15 cellular contexts compared by ENCODE assay signal in genomic region chr9:93580654-93581380, GRCh38. TPM values are rescaled to one million over a fixed set of nuclear protein-coding genes. Genes with fewer than 3 reads are reported as not detected.
DNase-seq lines count a peak whose midpoint lies in the region; ATAC-seq and TF ChIP-seq lines count a peak whose summit lies in the region.
"Had no signal": no experiment of that assay in that cellular context is flagged by ENCODE, and none has a peak within 500 bp of the region (broad histone marks: within the 10 kb centered on the region; RNA-seq: fewer than 3 reads in every experiment).

No MANE protein-coding gene starts in this region.

- H3K23ac ChIP-seq in H9 (ENCODE audit: insufficient read length, low read depth, low read length): no peak overlapping the region

- H3K4me2 ChIP-seq in H9 (ENCODE audit: insufficient read depth, insufficient read length, low read length): no peak overlapping the region
- H3K4me2 ChIP-seq: GM23338 had no signal

- H3K79me1 ChIP-seq in H9 (ENCODE audit: insufficient read depth, low read depth, low read length, poor library complexity, severe bottlenecking): no peaks in the 10 kb centered on the region

- no peak overlapping the region for H2BK5ac ChIP-seq in H9 (ENCODE audit: insufficient read length, low read length)

- H4K91ac ChIP-seq in H9 (ENCODE audit: insufficient read length, low read depth, low read length): no peak overlapping the region

- no peak overlapping the region for H3K4me3 Mint-ChIP-seq in central memory CD8-positive, alpha-beta T cell
- no peak overlapping the region for H3K4me3 Mint-ChIP-seq in stimulated activated effector memory CD8-positive, alpha-beta T cell treated with anti-CD3 and anti-CD28 coated beads, Interleukin-12 subunit alpha, Interleukin-12 subunit beta, amount 100 ng/mL, for 72 hours
- no peak overlapping the region for H3K4me3 Mint-ChIP-seq in H9
- no peak overlapping the region for H3K4me3 Mint-ChIP-seq in activated T-helper 2 cell treated with anti-CD3 and anti-CD28 coated beads, Interferon-gamma antibody, Interleukin-2, Interleukin-4, amounts not matched to agents 10 μg/mL and 5 μg/mL and 100 μg/mL, durations not matched to agents 14 hours and 24 hours and 36 hours (ENCODE audit: low read depth)
- H3K4me3 Mint-ChIP-seq: GM23338 had no signal

- ATAC-seq in central memory CD8-positive, alpha-beta T cell (replicated peaks; ENCODE audit: extremely low read depth, poor library complexity, severe bottlenecking): no peak
- ATAC-seq in right lobe of liver (peak in 1 of 4 donors; percentile 3), HG03039 (IDR thresholded peaks at IDR 0.05; ENCODE audit: unreplicated experiment) (no peak)
- ATAC-seq in stimulated activated effector memory CD8-positive, alpha-beta T cell treated with anti-CD3 and anti-CD28 coated beads, Interleukin-12 subunit alpha, Interleukin-12 subunit beta, amount 100 ng/mL, for 72 hours: no peak
- ATAC-seq: GM23338 had no signal

- H3K4me1 ChIP-seq in right lobe of liver (peaks cover 0 to 36% (median 18%) of the 10 kb centered on the region in 4 donors), H9 (ENCODE audit: insufficient read depth, low read length) (peaks cover 4% of the 10 kb centered on the region; the same call in 1 of the 2 replicates)

- H3K23me2 ChIP-seq in H9 (ENCODE audit: insufficient read length, low read depth, low read length, poor library complexity, severe bottlenecking): peaks cover 7% of the 10 kb centered on the region

- no peak overlapping the region for H3K56ac ChIP-seq in H9 (ENCODE audit: insufficient read length, low read depth, low read length)

- H3K79me2 ChIP-seq in H9 (ENCODE audit: insufficient read depth, low read length): peaks cover 4% of the 10 kb centered on the region; the same call in 1 of the 2 replicates

- H4K8ac ChIP-seq in H9 (replicated peaks; ENCODE audit: insufficient read length, low read depth, low read length): no peak overlapping the region

- H3T11ph ChIP-seq in H9 (ENCODE audit: low read length): no peak overlapping the region

- H3K4me3 ChIP-seq in right lobe of liver: no peak overlapping the region
- H3K4me3 ChIP-seq: GM23338 had no signal

- no peak overlapping the region for H4K5ac ChIP-seq in H9 (ENCODE audit: insufficient read length, low read depth, low read length)

- H2BK120ac ChIP-seq in H9 (ENCODE audit: low read depth, low read length, poor library complexity, severe bottlenecking): no peak overlapping the region

- peaks cover 10% of the 10 kb centered on the region for H3K36me3 Mint-ChIP-seq in central memory CD8-positive, alpha-beta T cell (ENCODE audit: insufficient read depth)
- peaks cover 13% of the 10 kb centered on the region for H3K36me3 Mint-ChIP-seq in stimulated activated effector memory CD8-positive, alpha-beta T cell treated with anti-CD3 and anti-CD28 coated beads, Interleukin-12 subunit alpha, Interleukin-12 subunit beta, amount 100 ng/mL, for 72 hours
- H3K36me3 Mint-ChIP-seq in H9 (ENCODE audit: insufficient read depth in 1 of 3, low read depth in 3 of 3): no peaks in the 10 kb centered on the region; a peak in 2 of 7 replicates
- H3K36me3 Mint-ChIP-seq in activated T-helper 2 cell treated with anti-CD3 and anti-CD28 coated beads, Interferon-gamma antibody, Interleukin-2, Interleukin-4, amounts not matched to agents 10 μg/mL and 5 μg/mL and 100 μg/mL, durations not matched to agents 14 hours and 24 hours and 36 hours (ENCODE audit: low read depth): peaks cover 34% of the 10 kb centered on the region

- no peak overlapping the region for H3K9ac ChIP-seq in H9 (ENCODE audit: extremely low read depth, insufficient read length, low read length)

- no peaks in the 10 kb centered on the region for H4K20me1 ChIP-seq in H9 (ENCODE audit: control insufficient read depth, insufficient read depth, insufficient read length)

- peaks cover 57% of the 10 kb centered on the region for H3K4me1 Mint-ChIP-seq in central memory CD8-positive, alpha-beta T cell
- H3K4me1 Mint-ChIP-seq in stimulated activated effector memory CD8-positive, alpha-beta T cell treated with anti-CD3 and anti-CD28 coated beads, Interleukin-12 subunit alpha, Interleukin-12 subunit beta, amount 100 ng/mL, for 72 hours: peaks cover 66% of the 10 kb centered on the region
- peaks cover 29 to 41% of the 10 kb centered on the region in 2 experiments for H3K4me1 Mint-ChIP-seq in H9
- peaks cover 19% of the 10 kb centered on the region for H3K4me1 Mint-ChIP-seq in activated T-helper 2 cell treated with anti-CD3 and anti-CD28 coated beads, Interferon-gamma antibody, Interleukin-2, Interleukin-4, amounts not matched to agents 10 μg/mL and 5 μg/mL and 100 μg/mL, durations not matched to agents 14 hours and 24 hours and 36 hours (ENCODE audit: low read depth)

- peak overlapping the region; percentile 92 for H3K27ac Mint-ChIP-seq in central memory CD8-positive, alpha-beta T cell (ENCODE audit: low read depth)
- peak overlapping the region; percentile 60 for H3K27ac Mint-ChIP-seq in stimulated activated effector memory CD8-positive, alpha-beta T cell treated with anti-CD3 and anti-CD28 coated beads, Interleukin-12 subunit alpha, Interleukin-12 subunit beta, amount 100 ng/mL, for 72 hours
- H3K27ac Mint-ChIP-seq in H9: peak overlapping the region in 1 of 3 experiments; percentile 72; a peak in 2 of 7 replicates
- no peak overlapping the region for H3K27ac Mint-ChIP-seq in activated T-helper 2 cell treated with anti-CD3 and anti-CD28 coated beads, Interferon-gamma antibody, Interleukin-2, Interleukin-4, amounts not matched to agents 10 μg/mL and 5 μg/mL and 100 μg/mL, durations not matched to agents 14 hours and 24 hours and 36 hours
- H3K27ac Mint-ChIP-seq: GM23338 had no signal

- TF ChIP-seq POLR2A in right lobe of liver (IDR thresholded peaks at IDR 0.05): no peak

- no peak overlapping the region for H3K18ac ChIP-seq in H9 (ENCODE audit: insufficient read length, low read depth, low read length)

- H3K14ac ChIP-seq in H9 (ENCODE audit: insufficient read depth, low read length): no peak overlapping the region; the same call in 1 of the 2 replicates

- no peak overlapping the region for H2AK5ac ChIP-seq in H9 (ENCODE audit: insufficient read length, low read length)

- H3K4ac ChIP-seq in H9 (ENCODE audit: low read depth, low read length): no peak overlapping the region

- intact Hi-C loops in right lobe of liver (cut with DNase I): no loop called here
- intact Hi-C loops in activated T-helper 2 cell treated with anti-CD3 and anti-CD28 coated beads, Interferon-gamma antibody, Interleukin-2, Interleukin-4, amounts not matched to agents 10 μg/mL and 5 μg/mL and 100 μg/mL, durations not matched to agents 14 hours and 24 hours and 36 hours (cut with micrococcal nuclease): no loop called here

- no peak overlapping the region for H2BK12ac ChIP-seq in H9 (ENCODE audit: insufficient read length, low read depth, low read length)

- no peaks in the 10 kb centered on the region for H3K27me3 Mint-ChIP-seq in central memory CD8-positive, alpha-beta T cell
- H3K27me3 Mint-ChIP-seq in H9 (ENCODE audit: low read depth): peaks cover 3% of the 10 kb centered on the region
- H3K27me3 Mint-ChIP-seq in activated T-helper 2 cell treated with anti-CD3 and anti-CD28 coated beads, Interferon-gamma antibody, Interleukin-2, Interleukin-4, amounts not matched to agents 10 μg/mL and 5 μg/mL and 100 μg/mL, durations not matched to agents 14 hours and 24 hours and 36 hours (ENCODE audit: low read depth): no peaks in the 10 kb centered on the region

- TF ChIP-seq CTCF in right lobe of liver (IDR thresholded peaks at IDR 0.05): no peak
- no peak for TF ChIP-seq CTCF in H9 (conservative IDR thresholded peaks at IDR 0.05)

- no peaks in the 10 kb centered on the region for H3K9me3 ChIP-seq in right lobe of liver
- no peaks in the 10 kb centered on the region for H3K9me3 ChIP-seq in H9 (ENCODE audit: control insufficient read depth, low read depth, low read length)

- no peak overlapping the region for H2BK20ac ChIP-seq in H9 (ENCODE audit: low read depth, low read length, poor library complexity, severe bottlenecking)

- WGBS in right lobe of liver (ENCODE audit: insufficient coverage, low coverage, low lambda C conversion rate, missing lambda C conversion rate): 48% methylated on average over 3 of the region's 10 CpGs
- WGBS in H9 (ENCODE audit: extremely low coverage, insufficient read length, low lambda C conversion rate): no CpG with 5 or more reads among the region's 10 CpGs

- no peak overlapping the region for H2BK15ac ChIP-seq in H9 (ENCODE audit: low read depth, low read length)

- no peaks in the 10 kb centered on the region for H3K27me3 ChIP-seq in right lobe of liver
- H3K27me3 ChIP-seq in H9 (ENCODE audit: insufficient read depth, low read length): no peaks in the 10 kb centered on the region

- no peak overlapping the region for H2AFZ ChIP-seq in H9 (ENCODE audit: low read length)
- H2AFZ ChIP-seq: GM23338 had no signal

- no peak overlapping the region for H3K27ac ChIP-seq in right lobe of liver
- H3K27ac ChIP-seq in H9 (ENCODE audit: insufficient read length, low read depth, low read length): no peak overlapping the region

- H3K9me3 Mint-ChIP-seq in central memory CD8-positive, alpha-beta T cell: peaks cover 5% of the 10 kb centered on the region
- peaks cover 3% of the 10 kb centered on the region for H3K9me3 Mint-ChIP-seq in stimulated activated effector memory CD8-positive, alpha-beta T cell treated with anti-CD3 and anti-CD28 coated beads, Interleukin-12 subunit alpha, Interleukin-12 subunit beta, amount 100 ng/mL, for 72 hours
- 0 out of 5 replicates have a peak, but pooled peaks cover 0 to 5% of the 10 kb centered on the region in 2 experiments for H3K9me3 Mint-ChIP-seq in H9
- peaks cover 24% of the 10 kb centered on the region for H3K9me3 Mint-ChIP-seq in activated T-helper 2 cell treated with anti-CD3 and anti-CD28 coated beads, Interferon-gamma antibody, Interleukin-2, Interleukin-4, amounts not matched to agents 10 μg/mL and 5 μg/mL and 100 μg/mL, durations not matched to agents 14 hours and 24 hours and 36 hours
- H3K9me3 Mint-ChIP-seq: GM23338 had no signal

- DNase-seq in NCI-H1417 (lab: John Stamatoyannopoulos, UW) (peak in 2 of 3 experiments; percentile 31 to 54), NCI-H1417 treated with DMSO at 0.1 percent for 48 hours (lab: John Stamatoyannopoulos, UW) (no peak), right lobe of liver (peak in 2 of 3 donors; percentile 15 to 40), H9 (no peak)
- DNase-seq in central memory CD8-positive, alpha-beta T cell (ENCODE audit: low spot score in 2 of 2): no peak
- DNase-seq in stimulated activated effector memory CD8-positive, alpha-beta T cell treated with anti-CD3 and anti-CD28 coated beads, Interleukin-12 subunit alpha, Interleukin-12 subunit beta, amount 100 ng/mL, for 72 hours (ENCODE audit: low spot score in 2 of 2): no peak
- DNase-seq in activated T-helper 2 cell treated with anti-CD3 and anti-CD28 coated beads, Interferon-gamma antibody, Interleukin-2, Interleukin-4, amounts not matched to agents 10 μg/mL and 5 μg/mL and 100 μg/mL, durations not matched to agents 14 hours and 24 hours and 36 hours (ENCODE audit: low spot score): no peak
- DNase-seq: 8988T, activated T-cell treated with anti-CD3 and anti-CD28 coated beads for 4 hours, DMS 273 treated with DMSO at 0.1 percent for 48 hours, MV-4-11, NCI-H446 treated with DMSO at 0.1 percent for 48 hours, retina had no signal

- H3K36me3 ChIP-seq in right lobe of liver: no peaks in the 10 kb centered on the region

RNA-seq across cellular contexts. Expression of gene PHF2, which starts 4.4 kb away (rescaled TPM):
- total RNA-seq in right lobe of liver: 1 to 10 TPM; 6.3 to 8.5 (median 6.8) TPM
- total RNA-seq in H9 (2021): 17.4 and 18.8 TPM in 2 replicates
- 24.6 and 24.8 TPM in 2 replicates for total RNA-seq in activated T-helper 2 cell treated with anti-CD3 and anti-CD28 coated beads, Interferon-gamma antibody, Interleukin-2, Interleukin-4, amounts not matched to agents 10 μg/mL and 5 μg/mL and 100 μg/mL, durations not matched to agents 14 hours and 24 hours and 36 hours

Comparison
In these comparisons a context has a peak if more than half of its experiments do, and no peak if none do; other contexts are left out.
1. DNase-seq: peak in NCI-H1417 (2 of 3) and right lobe of liver (2 of 3); none in NCI-H1417 treated with DMSO at 0.1 percent for 48 hours (single experiment), central memory CD8-positive, alpha-beta T cell (0 of 2), stimulated activated effector memory CD8-positive, alpha-beta T cell treated with anti-CD3 and anti-CD28 coated beads, Interleukin-12 subunit alpha, Interleukin-12 subunit beta, amount 100 ng/mL, for 72 hours (0 of 2), H9 (single experiment) and activated T-helper 2 cell treated with anti-CD3 and anti-CD28 coated beads, Interferon-gamma antibody, Interleukin-2, Interleukin-4, amounts not matched to agents 10 μg/mL and 5 μg/mL and 100 μg/mL, durations not matched to agents 14 hours and 24 hours and 36 hours (single experiment).